8 cellular contexts compared by ENCODE assay signal in the genomic region with DNA sequence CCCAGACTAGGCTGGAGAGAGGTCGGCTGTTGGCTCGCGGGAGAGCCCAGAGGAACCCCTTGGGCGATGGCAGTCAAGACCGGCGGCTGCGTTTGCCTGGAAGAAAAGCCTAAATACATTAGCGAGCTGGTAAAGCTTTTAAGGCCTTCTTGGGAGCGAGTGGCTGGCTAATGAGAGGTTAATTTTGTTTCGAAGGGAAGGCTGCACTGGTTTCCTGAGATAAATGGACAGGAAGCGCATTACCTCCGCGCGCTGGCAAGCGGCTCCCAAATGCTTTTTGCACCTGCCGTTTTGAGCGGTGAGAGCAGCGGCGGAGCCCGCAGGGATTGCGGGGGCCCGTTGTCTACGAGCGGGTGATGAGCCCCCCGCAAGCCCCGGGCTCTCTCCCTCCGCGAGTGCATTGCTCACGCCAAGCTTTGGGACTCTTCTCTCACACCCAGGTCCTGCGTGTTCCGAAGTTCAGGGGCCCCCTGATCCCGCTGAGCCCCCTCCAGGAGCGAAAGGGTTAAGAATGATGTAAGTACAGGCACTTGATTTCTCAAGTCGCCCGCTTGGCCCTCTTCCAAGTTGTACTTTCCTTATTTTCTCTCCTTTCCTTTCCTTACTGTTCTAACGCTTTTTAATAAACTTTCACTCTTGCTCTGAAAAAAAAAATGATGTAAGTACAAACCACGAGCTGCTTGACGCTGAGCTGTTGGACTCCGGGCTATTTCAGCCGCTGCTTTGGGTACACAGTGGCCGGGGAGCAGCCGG. TPM values are rescaled to one million over a fixed set of nuclear protein-coding genes. Genes with fewer than 3 reads are reported as not detected.
DNase-seq lines count a peak whose midpoint lies in the region; ATAC-seq and TF ChIP-seq lines count a peak whose summit lies in the region.

No MANE protein-coding gene starts in this region.

- peak; percentile 23 for DNase-seq in activated naive CD4-positive, alpha-beta T cell treated with Interleukin-2 at 50 U/mL for 16 hours
- no peak for DNase-seq in activated naive CD4-positive, alpha-beta T cell (lab: John Stamatoyannopoulos, UW)
- peak; percentile 79 for DNase-seq in NCI-H748 (lab: John Stamatoyannopoulos, UW; ENCODE audit: unreplicated experiment)
- peak; percentile 16 for DNase-seq in activated effector memory CD4-positive, alpha-beta T cell treated with Interleukin-2 at 50 U/mL for 16 hours
- peak; percentile 57 for DNase-seq in Right ventricle myocardium superior
- DNase-seq in ovary: peak; percentile 56 to 79 (median 60)
- DNase-seq in NCI-H1048 (lab: John Stamatoyannopoulos, UW): no peak

- H3K4me3 ChIP-seq in ovary: peak overlapping the region; percentile 44

- TF ChIP-seq POLR2A in ovary (IDR thresholded peaks at IDR 0.05): no peak

- H3K9me3 ChIP-seq in ovary: no peaks in the 10 kb centered on the region

- peak overlapping the region; percentile 26 to 73 for H3K27ac ChIP-seq in ovary

- 0 to 1% (median 0%) methylated on average over 41 to 42 of the region's 42 CpGs for WGBS in ovary, 3 donors

- intact Hi-C loops in Right ventricle myocardium superior (cut with DNase I): no loop called here
- intact Hi-C loops in ovary (cut with DNase I): loop anchor here in 1 of 4 donors (5.0 kb wide), 1 partner anchor 157 kb away; a partner anchor contains a TSS

- peaks cover 2% of the 10 kb centered on the region for H3K4me1 ChIP-seq in ovary (ENCODE audit: insufficient read depth)

- TF ChIP-seq CTCF in ovary (IDR thresholded peaks at IDR 0.05): no peak

- H3K27me3 ChIP-seq in ovary: no peaks in the 10 kb centered on the region

- TF ChIP-seq EP300 in ovary (IDR thresholded peaks at IDR 0.05): no peak

- H3K36me3 ChIP-seq in ovary: no peaks in the 10 kb centered on the region

- ATAC-seq in Right ventricle myocardium superior (ENCODE audit: poor library complexity) (no peak), HG03378 (IDR thresholded peaks at IDR 0.05; ENCODE audit: unreplicated experiment) (no peak)

RNA-seq across cellular contexts. Expression of a gene that starts 3.1 kb away (rescaled TPM):
- total RNA-seq in Right ventricle myocardium superior (11.3 TPM), ovary (10 to 100 TPM; 17.3 to 40.3 (median 26.4) TPM)
- polyA plus RNA-seq in ovary: 10 to 100 TPM; 14.5 to 28.3 TPM

Comparison
In these comparisons a context has a peak if more than half of its experiments do, and no peak if none do; other contexts are left out.
1. DNase-seq: peak in activated naive CD4-positive, alpha-beta T cell treated with Interleukin-2 at 50 U/mL for 16 hours (single experiment), NCI-H748 (single experiment), activated effector memory CD4-positive, alpha-beta T cell treated with Interleukin-2 at 50 U/mL for 16 hours (single experiment), Right ventricle myocardium superior (single experiment) and ovary (5 of 5); none in activated naive CD4-positive, alpha-beta T cell (0 of 4) and NCI-H1048 (single experiment).